Comparison of ENCODE assay signal across 8 cellular contexts in the genomic region with DNA sequence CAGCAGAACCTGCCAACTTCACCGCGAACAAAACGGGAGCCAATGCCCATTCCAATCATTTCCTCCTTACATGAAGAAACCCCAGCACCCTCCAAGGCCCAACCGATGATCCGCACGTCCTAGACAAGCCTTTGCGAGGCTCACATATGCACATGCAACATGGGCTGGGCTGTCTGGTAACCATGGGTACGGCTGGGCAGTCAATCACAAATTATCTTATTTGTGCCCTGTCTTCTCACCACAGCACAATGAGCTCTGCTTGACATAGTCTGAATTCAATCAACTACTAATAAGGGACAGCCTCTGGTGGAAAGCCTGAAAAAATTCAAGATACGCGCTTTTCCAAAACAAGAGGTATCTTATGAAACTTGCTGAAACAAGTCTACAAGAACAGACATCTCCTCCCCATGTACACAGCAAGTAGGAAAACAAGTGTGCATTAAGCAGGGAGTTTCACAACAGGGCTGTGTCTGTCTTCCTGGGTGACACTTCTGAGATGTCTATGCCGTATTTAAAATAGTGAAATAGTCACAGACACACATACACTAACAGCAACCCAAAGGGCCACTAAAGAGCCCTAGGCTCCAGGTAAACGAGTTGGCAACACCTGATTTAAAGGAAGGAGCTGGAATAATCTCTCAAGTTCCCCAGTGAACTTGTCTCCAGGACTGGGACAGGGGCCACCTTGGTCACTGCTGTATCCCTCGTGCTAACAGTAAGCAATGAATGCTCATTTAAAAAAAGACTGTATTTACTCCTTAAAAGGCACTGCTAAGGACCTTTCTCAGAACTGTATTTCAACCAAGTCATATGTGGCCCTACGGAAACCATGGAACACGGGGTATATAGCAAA. TPM values are rescaled to one million over a fixed set of nuclear protein-coding genes. Genes with fewer than 3 reads are reported as not detected.
DNase-seq lines count a peak whose midpoint lies in the region; ATAC-seq and TF ChIP-seq lines count a peak whose summit lies in the region.

No MANE protein-coding gene starts in this region.

- H3K27me3 ChIP-seq in CD8-positive, alpha-beta T cell (ENCODE audit: insufficient read depth, low read length): no peaks in the 10 kb centered on the region
- no peaks in the 10 kb centered on the region for H3K27me3 ChIP-seq in iPS-15b (ENCODE audit: control insufficient read depth, insufficient read depth, low read length)

- peak overlapping the region; percentile 75 for H3K27ac ChIP-seq in CD8-positive, alpha-beta T cell (ENCODE audit: low read depth, low read length)

- peak overlapping the region; percentile 95 for H3K4me3 Mint-ChIP-seq in CD8-positive, alpha-beta T cell
- peak overlapping the region; percentile 89 for H3K4me3 Mint-ChIP-seq in stimulated activated effector memory CD8-positive, alpha-beta T cell treated with anti-CD3 and anti-CD28 coated beads, Interleukin-12 subunit alpha, Interleukin-12 subunit beta, amount 100 ng/mL, for 72 hours

- POLR2A ChIA-PET in CD8-positive, alpha-beta T cell (lab: Charles Lee): interaction anchor here (0.7 to 4.3 kb wide), 8 partner anchors 8 to 63 kb away, joined by 3 to 45 read pairs (median 4); a partner anchor contains a TSS

- ATAC-seq in CD8-positive, alpha-beta T cell: no peak
- no peak for ATAC-seq in activated naive CD4-positive, alpha-beta T cell treated with anti-CD3 and anti-CD28 coated beads, Interleukin-2, amount 50 U/mL, for 72 hours
- ATAC-seq in stimulated activated effector memory CD8-positive, alpha-beta T cell treated with anti-CD3 and anti-CD28 coated beads, Interleukin-12 subunit alpha, Interleukin-12 subunit beta, amount 100 ng/mL, for 72 hours: peak; percentile 12
- ATAC-seq in GM21619 (IDR thresholded peaks at IDR 0.05; ENCODE audit: unreplicated experiment): no peak
- no peak for ATAC-seq in GM21825 (IDR thresholded peaks at IDR 0.05; ENCODE audit: unreplicated experiment)

- H3K9me3 Mint-ChIP-seq in CD8-positive, alpha-beta T cell: no peaks in the 10 kb centered on the region
- H3K9me3 Mint-ChIP-seq in activated naive CD4-positive, alpha-beta T cell treated with anti-CD3 and anti-CD28 coated beads, Interleukin-2, amount 50 U/mL, for 72 hours: no peaks in the 10 kb centered on the region
- H3K9me3 Mint-ChIP-seq in stimulated activated effector memory CD8-positive, alpha-beta T cell treated with anti-CD3 and anti-CD28 coated beads, Interleukin-12 subunit alpha, Interleukin-12 subunit beta, amount 100 ng/mL, for 72 hours: no peaks in the 10 kb centered on the region

- TF ChIP-seq CTCF in CD8-positive, alpha-beta T cell (IDR thresholded peaks at IDR 0.05): no peak

- intact Hi-C loops in CD8-positive, alpha-beta T cell (cut with DNase I, micrococcal nuclease): loop anchor here (5.0 kb wide), 2 partner anchors 62 to 537 kb away; a partner anchor contains a TSS

- peak overlapping the region; percentile 95 for H3K27ac Mint-ChIP-seq in CD8-positive, alpha-beta T cell
- peak overlapping the region; percentile 94 to 95 for H3K27ac Mint-ChIP-seq in activated naive CD4-positive, alpha-beta T cell treated with anti-CD3 and anti-CD28 coated beads, Interleukin-2, amount 50 U/mL, for 72 hours
- peak overlapping the region; percentile 96 for H3K27ac Mint-ChIP-seq in stimulated activated effector memory CD8-positive, alpha-beta T cell treated with anti-CD3 and anti-CD28 coated beads, Interleukin-12 subunit alpha, Interleukin-12 subunit beta, amount 100 ng/mL, for 72 hours

- no peaks in the 10 kb centered on the region for H3K27me3 Mint-ChIP-seq in CD8-positive, alpha-beta T cell (ENCODE audit: low read depth)

- no peaks in the 10 kb centered on the region for H3K36me3 ChIP-seq in CD8-positive, alpha-beta T cell (ENCODE audit: insufficient read depth, low read length)
- H3K36me3 ChIP-seq in iPS-15b (ENCODE audit: control insufficient read depth, insufficient read depth, low read length): no peaks in the 10 kb centered on the region

- no peaks in the 10 kb centered on the region for H3K9me3 ChIP-seq in CD8-positive, alpha-beta T cell (ENCODE audit: low read length)
- H3K9me3 ChIP-seq in iPS-15b (ENCODE audit: control insufficient read depth, insufficient read depth, low read length): no peaks in the 10 kb centered on the region

- peaks cover 74% of the 10 kb centered on the region for H3K4me1 ChIP-seq in CD8-positive, alpha-beta T cell (ENCODE audit: insufficient read depth, low read length)
- H3K4me1 ChIP-seq in iPS-15b (ENCODE audit: control insufficient read depth, insufficient read depth, low read length): peaks cover 31% of the 10 kb centered on the region

- CTCF ChIA-PET in CD8-positive, alpha-beta T cell (lab: Charles Lee): interaction anchor here (1.3 to 2.8 kb wide), 5 partner anchors 10 to 31 kb away, joined by 3 to 22 read pairs (median 4); no protein-coding TSS in a partner anchor

- peak overlapping the region; percentile 70 for H3K4me3 ChIP-seq in CD8-positive, alpha-beta T cell (ENCODE audit: low read depth, low read length)
- peak overlapping the region; percentile 88 for H3K4me3 ChIP-seq in Jurkat, Clone E6-1 (ENCODE audit: low read length)
- peak overlapping the region; percentile 88 for H3K4me3 ChIP-seq in iPS-15b (ENCODE audit: low read depth, low read length)

- H3K4me1 Mint-ChIP-seq in CD8-positive, alpha-beta T cell (ENCODE audit: low read depth): peaks cover 74% of the 10 kb centered on the region
- peaks cover 72% of the 10 kb centered on the region for H3K4me1 Mint-ChIP-seq in stimulated activated effector memory CD8-positive, alpha-beta T cell treated with anti-CD3 and anti-CD28 coated beads, Interleukin-12 subunit alpha, Interleukin-12 subunit beta, amount 100 ng/mL, for 72 hours

- H3K36me3 Mint-ChIP-seq in CD8-positive, alpha-beta T cell: peaks cover 7% of the 10 kb centered on the region
- H3K36me3 Mint-ChIP-seq in activated naive CD4-positive, alpha-beta T cell treated with anti-CD3 and anti-CD28 coated beads, Interleukin-2, amount 50 U/mL, for 72 hours: peaks cover 7 to 8% of the 10 kb centered on the region in 2 donors
- peaks cover 39% of the 10 kb centered on the region for H3K36me3 Mint-ChIP-seq in stimulated activated effector memory CD8-positive, alpha-beta T cell treated with anti-CD3 and anti-CD28 coated beads, Interleukin-12 subunit alpha, Interleukin-12 subunit beta, amount 100 ng/mL, for 72 hours

- peak in 3 of 7 experiments; percentile 12 to 48 (median 38) for DNase-seq in CD8-positive, alpha-beta T cell
- DNase-seq in Jurkat, Clone E6-1 (ENCODE audit: low read depth, low spot score): no peak
- DNase-seq in activated naive CD4-positive, alpha-beta T cell treated with anti-CD3 and anti-CD28 coated beads, Interleukin-2, amount 50 U/mL, for 72 hours (ENCODE audit: low spot score in 2 of 2): no peak
- DNase-seq in stimulated activated effector memory CD8-positive, alpha-beta T cell treated with anti-CD3 and anti-CD28 coated beads, Interleukin-12 subunit alpha, Interleukin-12 subunit beta, amount 100 ng/mL, for 72 hours (ENCODE audit: low spot score in 2 of 2): no peak
- DNase-seq in GM19238 (ENCODE audit: insufficient read length, low spot score): no peak

- H3K9ac ChIP-seq in iPS-15b (ENCODE audit: low read depth, low read length): peak overlapping the region; percentile 92

RNA-seq across cellular contexts. Expression of a gene that starts 1.5 kb away (rescaled TPM):
- 10 to 100 TPM; 44.7 to 46.6 TPM for total RNA-seq in CD8-positive, alpha-beta T cell
- 58.1 TPM for polyA plus RNA-seq in Jurkat, Clone E6-1 (2012; ENCODE audit: insufficient read depth, insufficient read length)
- 10 to 100 TPM; 40.1 to 52.7 TPM for total RNA-seq in activated naive CD4-positive, alpha-beta T cell treated with anti-CD3 and anti-CD28 coated beads, Interleukin-2, amount 50 U/mL, for 72 hours

RNA-seq across cellular contexts. Expression of a gene that starts 13.2 kb away (rescaled TPM):
- total RNA-seq in CD8-positive, alpha-beta T cell: 10 to 100 TPM; 48.7 to 48.8 TPM
- polyA plus RNA-seq in Jurkat, Clone E6-1 (2012; ENCODE audit: insufficient read depth, insufficient read length): 23.3 TPM
- total RNA-seq in activated naive CD4-positive, alpha-beta T cell treated with anti-CD3 and anti-CD28 coated beads, Interleukin-2, amount 50 U/mL, for 72 hours: 10 to 100 TPM; 39.7 to 47.3 TPM

RNA-seq across cellular contexts. Expression of a gene that starts 27.7 kb away (rescaled TPM):
- 10 to 100 TPM; 19.1 to 22.6 TPM for total RNA-seq in CD8-positive, alpha-beta T cell
- 3.1 TPM for polyA plus RNA-seq in Jurkat, Clone E6-1 (2012; ENCODE audit: insufficient read depth, insufficient read length)
- 10 to 100 TPM; 17.5 to 22.0 TPM for total RNA-seq in activated naive CD4-positive, alpha-beta T cell treated with anti-CD3 and anti-CD28 coated beads, Interleukin-2, amount 50 U/mL, for 72 hours
